19 cellular contexts compared by ENCODE assay signal in the genomic region with DNA sequence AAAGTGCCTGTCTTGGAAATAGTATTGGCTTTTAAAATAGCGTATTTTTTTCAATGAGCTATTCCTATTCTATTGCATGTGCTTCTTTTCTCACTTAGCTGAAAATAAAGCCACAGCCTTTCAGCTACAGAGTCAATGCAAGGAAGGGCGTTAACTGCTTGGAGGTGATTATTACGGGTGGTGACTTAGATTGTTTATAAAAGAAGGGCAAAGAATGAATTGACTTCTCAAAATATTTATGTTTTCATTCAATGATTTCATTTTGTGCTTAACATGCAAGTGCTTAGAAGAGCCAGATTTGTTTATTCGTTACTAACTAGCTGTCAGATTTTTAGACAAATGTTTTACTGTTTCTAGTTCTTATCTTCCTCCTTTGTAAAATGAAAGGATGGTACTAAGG. TPM values are rescaled to one million over a fixed set of nuclear protein-coding genes. Genes with fewer than 3 reads are reported as not detected.
A peak's percentile ranks its signal among the peaks of the same experiment; 100 is the strongest.
DNase-seq lines count a peak whose midpoint lies in the region; ATAC-seq and TF ChIP-seq lines count a peak whose summit lies in the region.
"Had no signal": no experiment of that assay in that cellular context is flagged by ENCODE, and none has a peak within 500 bp of the region (broad histone marks: within the 10 kb centered on the region; RNA-seq: fewer than 3 reads in every experiment).

No MANE protein-coding gene starts in this region.

- peak overlapping the region; percentile 81 for H2AFZ ChIP-seq in neural progenitor cell (replicated peaks)

- no peak for TF ChIP-seq CTCF in left ventricle myocardium inferior (IDR thresholded peaks at IDR 0.05; ENCODE audit: borderline replicate concordance)
- TF ChIP-seq CTCF in heart right ventricle (IDR thresholded peaks at IDR 0.05) = no peak
- no peak for TF ChIP-seq CTCF in esophagus squamous epithelium (IDR thresholded peaks at IDR 0.05)
- TF ChIP-seq CTCF in neural progenitor cell (IDR thresholded peaks at IDR 0.05) = no peak

- 50 to 55% methylated on average over 4 of the region's 4 CpGs for WGBS in heart right ventricle, 2 donors
- 55 to 71% methylated on average over 4 of the region's 4 CpGs for WGBS in esophagus squamous epithelium, 2 donors

- H3K4me1 Mint-ChIP-seq in neural progenitor cell = peaks cover 46% of the 10 kb centered on the region

- H3K9ac ChIP-seq in neural progenitor cell = no peak overlapping the region

- no peaks in the 10 kb centered on the region for H3K9me3 ChIP-seq in left ventricle myocardium inferior (replicated peaks)
- H3K9me3 ChIP-seq in heart right ventricle = no peaks in the 10 kb centered on the region
- no peaks in the 10 kb centered on the region for H3K9me3 ChIP-seq in esophagus squamous epithelium
- H3K9me3 ChIP-seq in neural progenitor cell (ENCODE audit: low read depth) = no peaks in the 10 kb centered on the region
- H3K9me3 ChIP-seq: SJCRH30 had no signal

- no peak for TF ChIP-seq POLR2A in esophagus squamous epithelium (IDR thresholded peaks at IDR 0.05)

- no peaks in the 10 kb centered on the region for H4K20me1 ChIP-seq in neural progenitor cell (ENCODE audit: low read depth)

- H3K79me2 ChIP-seq in neural progenitor cell (ENCODE audit: low read depth) = peaks cover 24% of the 10 kb centered on the region

- no peaks in the 10 kb centered on the region for H3K9me3 Mint-ChIP-seq in neural progenitor cell
- H3K9me3 Mint-ChIP-seq: CD8-positive, alpha-beta memory T cell; HFFc6 had no signal

- H3K27me3 ChIP-seq in left ventricle myocardium inferior (ENCODE audit: low read depth) (no peaks in the 10 kb centered on the region), heart right ventricle (peaks cover 0 to 58% (median 0%) of the 10 kb centered on the region in 7 donors), esophagus squamous epithelium (peaks cover 0 to 50% (median 2%) of the 10 kb centered on the region in 4 donors), neural progenitor cell (no peaks in the 10 kb centered on the region)
- H3K27me3 ChIP-seq: SJCRH30 had no signal

- peaks cover 48% of the 10 kb centered on the region for H3F3A ChIP-seq in neural progenitor cell (ENCODE audit: low read depth)

- H3K36me3 ChIP-seq in left ventricle myocardium inferior (no peaks in the 10 kb centered on the region), heart right ventricle (no peaks in the 10 kb centered on the region), esophagus squamous epithelium (no peaks in the 10 kb centered on the region), neural progenitor cell (no peaks in the 10 kb centered on the region)
- H3K36me3 ChIP-seq: SJCRH30 had no signal

- no peak for ATAC-seq in heart right ventricle
- ATAC-seq in activated CD4-positive, CD25-positive, alpha-beta regulatory T cell treated with anti-CD3 and anti-CD28 coated beads, Interleukin-2, amount 50 U/mL, for 24 hours = no peak
- ATAC-seq: Panc1 had no signal

- intact Hi-C loops in left ventricle myocardium inferior (cut with micrococcal nuclease) (no loop called here), heart right ventricle (cut with DNase I) (loop anchor here in 1 of 10 donors (10.0 kb wide), 1 partner anchor 157 kb away; a partner anchor contains a TSS), esophagus squamous epithelium (cut with DNase I) (no loop called here)

- H3K27ac Mint-ChIP-seq in neural progenitor cell = no peak overlapping the region
- H3K27ac Mint-ChIP-seq: CD8-positive, alpha-beta memory T cell; HFFc6 had no signal

- peak overlapping the region; percentile 99 for H3K4me2 ChIP-seq in neural progenitor cell

- DNase-seq in left ventricle myocardium inferior = no peak
- DNase-seq in heart right ventricle = no peak
- DNase-seq in esophagus squamous epithelium (lab: John Stamatoyannopoulos, UW) = no peak
- DNase-seq in neural progenitor cell (ENCODE audit: low spot score) = no peak
- DNase-seq in SIG-M5 (lab: John Stamatoyannopoulos, UW) = no peak
- DNase-seq in T-helper 2 cell = no peak
- DNase-seq: CD8-positive, alpha-beta memory T cell; EL; GF-D8; HFFc6; Karpas-422; NCI-H1694 treated with DMSO at 0.1 percent for 48 hours; NCI-H2081 treated with DMSO at 0.1 percent for 48 hours; NCI-H774; NK-92 treated with Interleukin-12 subunit alpha and Interleukin-12 subunit beta, amount 100 ng/mL, for 24 hours; SJCRH30 had no signal

- peaks cover 78% of the 10 kb centered on the region for H3K4me1 ChIP-seq in left ventricle myocardium inferior
- peaks cover 0 to 69% (median 29%) of the 10 kb centered on the region in 9 donors for H3K4me1 ChIP-seq in heart right ventricle
- peaks cover 4 to 27% (median 9%) of the 10 kb centered on the region in 3 donors for H3K4me1 ChIP-seq in esophagus squamous epithelium
- peaks cover 49% of the 10 kb centered on the region for H3K4me1 ChIP-seq in neural progenitor cell

- H3K4me3 ChIP-seq in left ventricle myocardium inferior = no peak overlapping the region
- no peak overlapping the region for H3K4me3 ChIP-seq in heart right ventricle
- no peak overlapping the region for H3K4me3 ChIP-seq in esophagus squamous epithelium
- H3K4me3 ChIP-seq in neural progenitor cell = no peak overlapping the region
- H3K4me3 ChIP-seq: SJCRH30 had no signal

- no peaks in the 10 kb centered on the region for H3K36me3 Mint-ChIP-seq in neural progenitor cell

- H3K4me3 Mint-ChIP-seq in neural progenitor cell = no peak overlapping the region
- H3K4me3 Mint-ChIP-seq: HFFc6 had no signal

- H3K27ac ChIP-seq in left ventricle myocardium inferior (replicated peaks) (peak overlapping the region; percentile 65), heart right ventricle (peak overlapping the region in 3 of 10 donors; percentile 20 to 61 (median 53)), esophagus squamous epithelium (peak overlapping the region in 3 of 4 donors; percentile 48 to 80 (median 55)), neural progenitor cell (peak overlapping the region; percentile 4)
- H3K27ac ChIP-seq: C4-2B, SJCRH30 had no signal

- H3K27me3 Mint-ChIP-seq in neural progenitor cell (ENCODE audit: insufficient read depth, low read depth) = no peaks in the 10 kb centered on the region

RNA-seq across cellular contexts. Expression of a gene that starts 2.8 kb away (rescaled TPM):
- 14.2 TPM for total RNA-seq in left ventricle myocardium inferior
- total RNA-seq in heart right ventricle = 10 to 100 TPM in 8 of 10 donors, 1 to 10 TPM in 2; 6.1 to 26.5 (median 17.7) TPM
- 1 to 10 TPM; 7.1 to 7.9 TPM for polyA plus RNA-seq in heart right ventricle
- total RNA-seq in esophagus squamous epithelium = 1 to 10 TPM in 3 of 4 donors, under 1 TPM in 1; 0.30 to 5.8 (median 3.6) TPM
- 45.0 and 46.6 TPM in 2 replicates for total RNA-seq in neural progenitor cell (ENCODE audit: low replicate concordance)
